In the genomic region with DNA sequence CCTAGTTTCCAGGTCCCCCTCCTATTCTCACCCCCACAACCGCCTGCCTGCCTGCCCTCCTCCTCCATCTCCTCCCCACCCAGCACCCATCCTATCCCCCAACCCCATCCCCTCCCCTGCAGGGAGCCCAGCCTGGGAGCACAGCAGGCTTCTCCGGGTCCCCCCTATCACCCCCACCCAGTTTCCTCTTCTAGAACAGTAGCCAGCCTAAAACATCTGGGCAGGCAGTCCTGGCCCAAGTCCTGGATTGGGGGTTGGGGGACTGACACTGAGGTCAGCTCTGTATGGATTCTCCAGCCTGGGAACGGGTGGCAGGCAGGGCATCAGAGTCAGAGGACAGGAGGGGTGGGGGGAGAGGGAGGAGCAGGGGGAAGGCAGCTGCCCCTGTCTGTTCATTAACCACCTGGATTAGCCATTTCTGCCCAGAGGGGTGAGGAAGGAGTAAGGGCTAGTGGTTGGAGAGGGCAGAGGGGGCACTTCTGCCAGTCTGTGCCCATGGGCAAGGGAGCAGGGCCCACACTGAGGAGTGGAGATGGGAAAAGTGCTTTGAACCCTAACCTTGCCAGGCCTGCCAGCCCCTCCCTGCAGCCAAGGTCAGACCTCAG, we compare ENCODE assay signal across 11 cellular contexts. TPM values are rescaled to one million over a fixed set of nuclear protein-coding genes. Genes with fewer than 3 reads are reported as not detected.
DNase-seq lines count a peak whose midpoint lies in the region; ATAC-seq and TF ChIP-seq lines count a peak whose summit lies in the region.
"Had no signal": no experiment of that assay in that cellular context is flagged by ENCODE, and none has a peak within 500 bp of the region (broad histone marks: within the 10 kb centered on the region; RNA-seq: fewer than 3 reads in every experiment).

No MANE protein-coding gene starts in this region.

- no peaks in the 10 kb centered on the region for H3K27me3 ChIP-seq in Caco-2 (replicated peaks; ENCODE audit: control insufficient read depth, insufficient read depth, low read length)

- no peaks in the 10 kb centered on the region for H3K9me3 ChIP-seq in Caco-2

- CTCF ChIA-PET in Caco-2 (lab: Charles Lee) (interaction anchor here (1.4 to 2.6 kb wide), 5 partner anchors 10 to 57 kb away, joined by 4 to 20 read pairs (median 6); no protein-coding TSS in a partner anchor), T-cell (lab: Charles Lee) (no interaction called here)

- ATAC-seq in T-cell (replicated peaks in 1 of 4) (no peak), GM21381 (IDR thresholded peaks at IDR 0.05; ENCODE audit: unreplicated experiment) (no peak)
- no peak for ATAC-seq in natural killer cell treated with Interleukin-12 subunit alpha and Interleukin-12 subunit beta and Interleukin-15 and Interleukin-18, amount 100 ng/mL, for 72 hours

- H3K27me3 Mint-ChIP-seq in Caco-2 (ENCODE audit: insufficient read depth, unreplicated experiment) (no peaks in the 10 kb centered on the region), T-cell (peaks cover 28 to 43% of the 10 kb centered on the region in 2 donors)
- peaks cover 30 to 34% of the 10 kb centered on the region in 2 donors for H3K27me3 Mint-ChIP-seq in natural killer cell treated with Interleukin-12 subunit alpha and Interleukin-12 subunit beta and Interleukin-15 and Interleukin-18, amount 100 ng/mL, for 72 hours

- DNase-seq in Caco-2 (no peak), cardiac fibroblast (ENCODE audit: low read depth in 2 of 2) (no peak), left kidney (ENCODE audit: low read depth, low spot score) (peak; percentile 61), skeletal muscle cell (ENCODE audit: low read depth) (no peak), NCI-H1436 (lab: John Stamatoyannopoulos, UW) (no peak), T-cell (no peak)
- DNase-seq in natural killer cell treated with Interleukin-12 subunit alpha and Interleukin-12 subunit beta and Interleukin-15 and Interleukin-18, amount 100 ng/mL, for 72 hours (ENCODE audit: low spot score): no peak
- DNase-seq: activated naive CD8-positive, alpha-beta T cell treated with anti-CD3 and anti-CD28 coated beads for 36 hours; NCI-H524 treated with DMSO at 0.1 percent for 48 hours; stimulated activated CD4-positive, alpha-beta T cell treated with anti-CD3 and anti-CD28 coated beads, Interleukin-4, amount 100 ng/mL, for 24 hours had no signal

- H3K4me3 ChIP-seq in Caco-2 (ENCODE audit: low read depth, low read length) (peak overlapping the region; percentile 48), cardiac fibroblast (replicated peaks in 1 of 2; ENCODE audit: low read depth in 2 of 2, low read length in 2 of 2) (peak overlapping the region; percentile 64 to 96), skeletal muscle cell (ENCODE audit: low read depth, low read length) (peak overlapping the region; percentile 50)

- H3K36me3 ChIP-seq in Caco-2 (ENCODE audit: control insufficient read depth, insufficient read depth, low read length): no peaks in the 10 kb centered on the region

- no TSS peak for BruUV-seq in Caco-2 (replicated peaks; lab: Mats Ljungman, UMichigan)

- intact Hi-C loops in Caco-2 (cut with micrococcal nuclease; ENCODE audit: unreplicated experiment): no loop called here

- TF ChIP-seq CTCF in Caco-2 (IDR thresholded peaks at IDR 0.05; ENCODE audit: insufficient read depth in 1 of 2, low read depth in 1 of 2, low read length in 1 of 2, severe bottlenecking in 1 of 2, unreplicated experiment in 1 of 2): no peak
- TF ChIP-seq CTCF in cardiac fibroblast (IDR thresholded peaks at IDR 0.05; ENCODE audit: low read depth, low read length): no peak

- peak overlapping the region; percentile 52 for H3K4me3 Mint-ChIP-seq in Caco-2 (ENCODE audit: unreplicated experiment)
- H3K4me3 Mint-ChIP-seq in T-cell: no peak overlapping the region
- no peak overlapping the region for H3K4me3 Mint-ChIP-seq in natural killer cell treated with Interleukin-12 subunit alpha and Interleukin-12 subunit beta and Interleukin-15 and Interleukin-18, amount 100 ng/mL, for 72 hours
- H3K4me3 Mint-ChIP-seq: activated naive CD8-positive, alpha-beta T cell treated with anti-CD3 and anti-CD28 coated beads for 36 hours had no signal

- H3K4me1 ChIP-seq in Caco-2: peaks cover 28% of the 10 kb centered on the region

- H3K36me3 Mint-ChIP-seq in Caco-2 (ENCODE audit: insufficient read depth, unreplicated experiment): no peaks in the 10 kb centered on the region
- no peaks in the 10 kb centered on the region for H3K36me3 Mint-ChIP-seq in T-cell
- no peaks in the 10 kb centered on the region for H3K36me3 Mint-ChIP-seq in natural killer cell treated with Interleukin-12 subunit alpha and Interleukin-12 subunit beta and Interleukin-15 and Interleukin-18, amount 100 ng/mL, for 72 hours
- H3K36me3 Mint-ChIP-seq: activated naive CD8-positive, alpha-beta T cell treated with anti-CD3 and anti-CD28 coated beads for 36 hours had no signal

- POLR2A ChIA-PET in Caco-2 (lab: Charles Lee): no interaction called here
- POLR2A ChIA-PET in T-cell (lab: Charles Lee): no interaction called here

- H3K27ac Mint-ChIP-seq in Caco-2 (ENCODE audit: unreplicated experiment) (no peak overlapping the region), T-cell (no peak overlapping the region)
- H3K27ac Mint-ChIP-seq in natural killer cell treated with Interleukin-12 subunit alpha and Interleukin-12 subunit beta and Interleukin-15 and Interleukin-18, amount 100 ng/mL, for 72 hours: no peak overlapping the region
- H3K27ac Mint-ChIP-seq: activated naive CD8-positive, alpha-beta T cell treated with anti-CD3 and anti-CD28 coated beads for 36 hours had no signal

- H3K9me3 Mint-ChIP-seq in Caco-2 (ENCODE audit: unreplicated experiment) (no peaks in the 10 kb centered on the region), T-cell (no peaks in the 10 kb centered on the region)
- no peaks in the 10 kb centered on the region for H3K9me3 Mint-ChIP-seq in natural killer cell treated with Interleukin-12 subunit alpha and Interleukin-12 subunit beta and Interleukin-15 and Interleukin-18, amount 100 ng/mL, for 72 hours
- H3K9me3 Mint-ChIP-seq: activated naive CD8-positive, alpha-beta T cell treated with anti-CD3 and anti-CD28 coated beads for 36 hours had no signal

- H3K4me1 Mint-ChIP-seq in Caco-2 (ENCODE audit: low read depth, unreplicated experiment) (peaks cover 27% of the 10 kb centered on the region), T-cell (peaks cover 0 to 2% (median 0%) of the 10 kb centered on the region in 3 donors)
- H3K4me1 Mint-ChIP-seq in natural killer cell treated with Interleukin-12 subunit alpha and Interleukin-12 subunit beta and Interleukin-15 and Interleukin-18, amount 100 ng/mL, for 72 hours (ENCODE audit: low read depth in 2 of 2): peaks cover 0 to 5% of the 10 kb centered on the region in 2 donors

RNA-seq across cellular contexts. Expression of a gene that starts 60.0 kb away (rescaled TPM):
- total RNA-seq in Caco-2 (2022) (16.1 and 16.9 TPM in 2 replicates), T-cell (1 to 10 TPM in 3 of 5 donors, under 1 TPM in 2; 0.28 to 2.1 (median 1.3) TPM)
- 1 to 10 TPM in 1 of 2 donors, under 1 TPM in 1; 0.29 to 2.1 TPM for total RNA-seq in natural killer cell treated with Interleukin-12 subunit alpha and Interleukin-12 subunit beta and Interleukin-15 and Interleukin-18, amount 100 ng/mL, for 72 hours
